ENCODE assay signal across 29 cellular contexts in the genomic region with DNA sequence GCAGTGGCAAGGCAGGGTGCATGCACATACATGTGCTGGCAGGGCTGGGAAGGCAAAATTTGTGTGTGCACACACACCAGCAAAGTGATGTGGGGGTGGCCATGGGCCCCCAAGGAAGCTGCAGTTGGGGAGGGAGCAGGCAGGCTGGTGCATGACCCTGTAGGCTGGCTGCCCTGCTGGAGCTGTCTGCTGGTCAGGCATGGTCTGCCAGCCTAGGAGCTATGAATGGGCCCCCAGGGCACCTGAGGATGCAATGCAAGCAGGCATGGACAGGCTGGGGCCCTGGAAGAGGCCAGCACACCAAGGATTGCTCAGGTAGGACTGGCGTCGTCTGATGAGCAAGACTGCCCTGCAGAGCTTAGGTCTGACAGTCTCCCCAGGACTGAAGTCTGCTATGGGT. TPM values are rescaled to one million over a fixed set of nuclear protein-coding genes. Genes with fewer than 3 reads are reported as not detected.
DNase-seq lines count a peak whose midpoint lies in the region; ATAC-seq and TF ChIP-seq lines count a peak whose summit lies in the region.
"Had no signal": no experiment of that assay in that cellular context is flagged by ENCODE, and none has a peak within 500 bp of the region (broad histone marks: within the 10 kb centered on the region; RNA-seq: fewer than 3 reads in every experiment).

No MANE protein-coding gene starts in this region.

- peak in 1 of 2 donors; percentile 46 for DNase-seq in foreskin keratinocyte
- peak; percentile 44 for DNase-seq in spleen
- DNase-seq in upper lobe of right lung = no peak
- DNase-seq in activated naive CD4-positive, alpha-beta T cell (lab: John Stamatoyannopoulos, UW) = no peak
- DNase-seq in body of pancreas = no peak
- DNase-seq: AML-193; C1 segment of cervical spinal cord; Calu3; CD8-positive, alpha-beta memory T cell; DMS153; KG1; NCI-H1105; NCI-H146; NCI-H2029; NCI-H226; NCI-H510A treated with DMSO at 0.1 percent for 48 hours; NCI-H748 treated with DMSO at 0.1 percent for 48 hours; PC-9; RPMI8226; SHP77 treated with DMSO at 0.1 percent for 48 hours had no signal

- H3K27ac ChIP-seq in angular gyrus (ENCODE audit: low read depth, low read length) (peak overlapping the region; percentile 57), foreskin keratinocyte (no peak overlapping the region), spleen (no peak overlapping the region), upper lobe of right lung (no peak overlapping the region), body of pancreas (no peak overlapping the region)
- H3K27ac ChIP-seq: HL-60, PC-9 had no signal

- intact Hi-C loops in spleen (cut with DNase I; ENCODE audit: low total_unique reads) (no loop called here), upper lobe of right lung (cut with DNase I) (no loop called here), body of pancreas (cut with DNase I) (no loop called here)

- TF ChIP-seq POLR2A in spleen (IDR thresholded peaks at IDR 0.05) = no peak
- no peak for TF ChIP-seq POLR2A in body of pancreas (IDR thresholded peaks at IDR 0.05)

- H3K9me3 ChIP-seq in spleen = peaks cover 0 to 25% (median 3%) of the 10 kb centered on the region in 8 donors
- no peaks in the 10 kb centered on the region for H3K9me3 ChIP-seq in upper lobe of right lung
- no peaks in the 10 kb centered on the region for H3K9me3 ChIP-seq in body of pancreas
- H3K9me3 ChIP-seq: HAP-1 had no signal

- TF ChIP-seq CTCF in foreskin keratinocyte (conservative IDR thresholded peaks at IDR 0.05) = no peak
- TF ChIP-seq CTCF in spleen (IDR thresholded peaks at IDR 0.05 in 8 of 11, conservative IDR thresholded peaks at IDR 0.05 in 3 of 11) = no peak
- TF ChIP-seq CTCF in upper lobe of right lung (IDR thresholded peaks at IDR 0.05) = no peak
- no peak for TF ChIP-seq CTCF in body of pancreas (IDR thresholded peaks at IDR 0.05)

- H3K27me3 ChIP-seq in foreskin keratinocyte (no peaks in the 10 kb centered on the region), spleen (replicated peaks in 1 of 7) (no peaks in the 10 kb centered on the region), upper lobe of right lung (no peaks in the 10 kb centered on the region), body of pancreas (no peaks in the 10 kb centered on the region)

- H3K4me3 ChIP-seq in spleen = no peak overlapping the region
- no peak overlapping the region for H3K4me3 ChIP-seq in upper lobe of right lung
- no peak overlapping the region for H3K4me3 ChIP-seq in body of pancreas
- H3K4me3 ChIP-seq: GM23338, HAP-1, PC-9 had no signal

- H3K36me3 ChIP-seq in spleen (no peaks in the 10 kb centered on the region), upper lobe of right lung (no peaks in the 10 kb centered on the region), body of pancreas (replicated peaks in 1 of 2; ENCODE audit: insufficient read depth in 1 of 2, low read depth in 2 of 2) (no peaks in the 10 kb centered on the region)
- H3K36me3 ChIP-seq: HAP-1 had no signal

- 69 to 100% (median 90%) methylated on average over 2 of the region's 2 CpGs for WGBS in spleen, 5 donors
- WGBS in body of pancreas, 2 donors = 58 to 84% methylated on average over 2 of the region's 2 CpGs

- H3K4me1 ChIP-seq in foreskin keratinocyte = no peaks in the 10 kb centered on the region
- H3K4me1 ChIP-seq in spleen = no peaks in the 10 kb centered on the region
- no peaks in the 10 kb centered on the region for H3K4me1 ChIP-seq in upper lobe of right lung
- H3K4me1 ChIP-seq in body of pancreas = no peaks in the 10 kb centered on the region
- H3K4me1 ChIP-seq: HAP-1 had no signal

- peak; percentile 15 for ATAC-seq in foreskin keratinocyte
- ATAC-seq in upper lobe of right lung = peak; percentile 22
- ATAC-seq in body of pancreas = no peak
- ATAC-seq in HG02798 (IDR thresholded peaks at IDR 0.05; ENCODE audit: poor library complexity, unreplicated experiment) = no peak
- ATAC-seq: GM23338 had no signal

RNA-seq across cellular contexts. Expression of a gene that starts 18.2 kb away (rescaled TPM):
- total RNA-seq in foreskin keratinocyte (not detected in 2 replicates), spleen (not detected), upper lobe of right lung (not detected), body of pancreas (not detected)
- polyA plus RNA-seq in foreskin keratinocyte (not detected in 2 replicates), spleen (not detected)
- total RNA-seq: A172; Calu3; CD8-positive, alpha-beta memory T cell; G401; HT1080; PC-9 had no signal
- polyA plus RNA-seq: AG04450; CD8-positive, alpha-beta memory T cell; GM23338 had no signal

Comparison
In these comparisons a context has a peak if more than half of its experiments do, and no peak if none do; other contexts are left out.
1. ATAC-seq: peak in foreskin keratinocyte (single experiment) and upper lobe of right lung (single experiment); none in body of pancreas (single experiment) and HG02798 (single experiment).